Comparison of ENCODE assay signal across 30 cellular contexts in genomic region chr5:69224520-69224919, GRCh38.
"Had no signal": no experiment of that assay in that cellular context is flagged by ENCODE, and none has a peak within 500 bp of the region (broad histone marks: within the 10 kb centered on the region; RNA-seq: fewer than 3 reads in every experiment).

No MANE protein-coding gene starts in this region.

- H3K9me3 Mint-ChIP-seq: activated CD4-positive, alpha-beta T cell treated with anti-CD3 and anti-CD28 coated beads, Interleukin-2, amount 10 ng/mL, durations not matched to agents 24 days and 14 days; activated naive CD4-positive, alpha-beta T cell treated with anti-CD3 and anti-CD28 coated beads for 36 hours; activated naive CD4-positive, alpha-beta T cell treated with anti-CD3 and anti-CD28 coated beads, Interleukin-2, amount 50 U/mL, for 72 hours; activated T-cell treated with anti-CD3 and anti-CD28 coated beads, Interleukin-2, amount 50 U/mL, for 4 hours; activated T-helper 1 cell treated with anti-CD3 and anti-CD28 coated beads, Interleukin-12 subunit alpha, Interleukin-12 subunit beta, Interleukin-2, Interleukin-4 antibody, amounts not matched to agents 30 ng/mL and 10 ng/mL and 1 ng/mL, durations not matched to agents 14 hours and 24 hours and 36 hours had no signal

- H3K27ac ChIP-seq: adrenal gland, body of pancreas, PC-9, WERI-Rb-1 had no signal

- DNase-seq: activated CD4-positive, alpha-beta T cell treated with anti-CD3 and anti-CD28 coated beads, Interleukin-2, amount 10 ng/mL, durations not matched to agents 24 days and 14 days; activated CD4-positive, alpha-beta T cell treated with anti-CD3 and anti-CD28 coated beads, Interleukin-2, amount 50 U/mL, for 4 hours; activated CD4-positive, CD25-positive, alpha-beta regulatory T cell; activated CD8-positive, alpha-beta memory T cell treated with anti-CD3 and anti-CD28 coated beads, Interleukin-2, amount 50 U/mL, for 4 hours; activated gamma-delta T cell treated with Interleukin-2 at 50 U/mL for 16 hours; activated naive CD4-positive, alpha-beta T cell treated with anti-CD3 and anti-CD28 coated beads for 36 hours; activated T-cell treated with anti-CD3 and anti-CD28 coated beads for 4 hours; activated T-cell treated with anti-CD3 and anti-CD28 coated beads, Interleukin-2, amount 50 U/mL, for 4 hours; adrenal gland; caudate nucleus; KG1; MM.1S; NCI-H1092 treated with DMSO at 0.1 percent for 48 hours; NCI-H1417; NCI-H146; NCI-H187; NCI-H2029 treated with DMSO at 0.1 percent for 48 hours; NCI-H2107; NCI-H510A; NCI-H526; NCI-H748 treated with DMSO at 0.1 percent for 48 hours; NK-92 treated with Interleukin-12 subunit alpha and Interleukin-12 subunit beta, amount 100 ng/mL, for 24 hours; PC-9; Right ventricle myocardium superior; SW 1271; T1000; WERI-Rb-1 had no signal

- H3K27ac Mint-ChIP-seq: activated CD4-positive, alpha-beta T cell treated with anti-CD3 and anti-CD28 coated beads, Interleukin-2, amount 10 ng/mL, durations not matched to agents 24 days and 14 days; activated naive CD4-positive, alpha-beta T cell treated with anti-CD3 and anti-CD28 coated beads for 36 hours; activated naive CD4-positive, alpha-beta T cell treated with anti-CD3 and anti-CD28 coated beads, Interleukin-2, amount 50 U/mL, for 72 hours; activated T-helper 1 cell treated with anti-CD3 and anti-CD28 coated beads, Interleukin-12 subunit alpha, Interleukin-12 subunit beta, Interleukin-2, Interleukin-4 antibody, amounts not matched to agents 30 ng/mL and 10 ng/mL and 1 ng/mL, durations not matched to agents 14 hours and 24 hours and 36 hours had no signal

- H3K9me3 ChIP-seq: adrenal gland, body of pancreas had no signal

- H3K4me1 ChIP-seq: body of pancreas had no signal

- H3K4me3 Mint-ChIP-seq: activated CD4-positive, alpha-beta T cell treated with anti-CD3 and anti-CD28 coated beads, Interleukin-2, amount 10 ng/mL, durations not matched to agents 24 days and 14 days; activated naive CD4-positive, alpha-beta T cell treated with anti-CD3 and anti-CD28 coated beads for 36 hours; activated T-cell treated with anti-CD3 and anti-CD28 coated beads, Interleukin-2, amount 50 U/mL, for 4 hours; activated T-helper 1 cell treated with anti-CD3 and anti-CD28 coated beads, Interleukin-12 subunit alpha, Interleukin-12 subunit beta, Interleukin-2, Interleukin-4 antibody, amounts not matched to agents 30 ng/mL and 10 ng/mL and 1 ng/mL, durations not matched to agents 14 hours and 24 hours and 36 hours had no signal

- H3K27me3 ChIP-seq: adrenal gland, body of pancreas had no signal

- H3K27me3 Mint-ChIP-seq: activated CD4-positive, alpha-beta T cell treated with anti-CD3 and anti-CD28 coated beads, Interleukin-2, amount 10 ng/mL, durations not matched to agents 24 days and 14 days had no signal

- H3K4me3 ChIP-seq: adrenal gland, body of pancreas, PC-9 had no signal

- H3K36me3 Mint-ChIP-seq: activated naive CD4-positive, alpha-beta T cell treated with anti-CD3 and anti-CD28 coated beads, Interleukin-2, amount 50 U/mL, for 72 hours had no signal

- ATAC-seq: activated naive CD4-positive, alpha-beta T cell treated with anti-CD3 and anti-CD28 coated beads, Interleukin-2, amount 50 U/mL, for 72 hours; activated T-cell treated with anti-CD3 and anti-CD28 coated beads, Interleukin-2, amount 50 U/mL, for 4 hours; body of pancreas had no signal
